24 cellular contexts compared by ENCODE assay signal in the genomic region with DNA sequence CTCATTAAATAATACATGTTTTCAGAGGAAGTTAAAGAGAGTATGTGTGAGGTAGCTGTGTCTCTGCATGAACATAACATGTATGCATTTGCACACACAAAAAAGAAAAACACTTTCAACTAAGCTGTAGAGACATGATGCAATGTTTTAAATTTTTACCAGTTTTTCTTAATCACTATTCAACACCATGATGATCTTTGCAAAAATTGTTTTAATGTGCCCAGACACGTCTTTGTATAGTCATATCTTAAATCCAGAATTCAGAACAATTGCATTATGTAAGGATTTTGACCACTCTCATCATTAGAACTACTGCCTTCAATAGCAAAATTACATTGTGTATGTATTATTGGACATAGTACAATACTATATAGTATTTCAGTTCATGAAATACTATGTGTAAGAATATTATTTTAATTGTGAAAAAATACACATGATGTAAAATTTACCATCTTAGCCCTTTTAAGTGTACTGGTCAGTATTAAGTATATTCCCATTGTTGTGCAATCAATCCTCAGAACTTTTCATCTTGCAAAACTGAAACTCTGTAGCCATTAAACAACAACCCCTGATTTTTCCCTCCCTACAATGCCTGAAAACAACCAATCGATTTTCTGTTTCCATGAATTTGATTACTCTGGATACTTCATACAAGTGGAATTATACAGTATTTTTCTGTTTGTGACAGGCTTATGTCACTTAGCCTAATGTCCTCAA.
"Had no signal": no experiment of that assay in that cellular context is flagged by ENCODE, and none has a peak within 500 bp of the region (broad histone marks: within the 10 kb centered on the region; RNA-seq: fewer than 3 reads in every experiment).

No MANE protein-coding gene starts in this region.

- H3K36me3 ChIP-seq: left lung, lower lobe of right lung, ovary, right atrium auricular region, spleen, suprapubic skin, thoracic aorta, tibial artery, upper lobe of right lung had no signal

- H3K9me3 Mint-ChIP-seq: natural killer cell treated with Interleukin-12 subunit alpha and Interleukin-12 subunit beta and Interleukin-15 and Interleukin-18, amount 100 ng/mL, for 72 hours; stimulated activated effector memory CD8-positive, alpha-beta T cell treated with anti-CD3 and anti-CD28 coated beads, Interleukin-12 subunit alpha, Interleukin-12 subunit beta, amount 100 ng/mL, for 72 hours had no signal

- ATAC-seq: left colon; left lung; lower lobe of right lung; mucosa of descending colon; naive thymus-derived CD4-positive, alpha-beta T cell; natural killer cell treated with Interleukin-12 subunit alpha and Interleukin-12 subunit beta and Interleukin-15 and Interleukin-18, amount 100 ng/mL, for 72 hours; sciatic nerve; stimulated activated effector memory CD8-positive, alpha-beta T cell treated with anti-CD3 and anti-CD28 coated beads, Interleukin-12 subunit alpha, Interleukin-12 subunit beta, amount 100 ng/mL, for 72 hours; upper lobe of right lung had no signal

- H3K27ac ChIP-seq: left lung, lower lobe of right lung, ovary, right atrium auricular region, skin epidermis, spleen, suprapubic skin, thoracic aorta, tibial artery, upper lobe of right lung had no signal

- H3K4me1 ChIP-seq: left lung, lower lobe of right lung, right atrium auricular region, spleen, suprapubic skin, tibial artery, upper lobe of right lung had no signal

- H3K4me1 Mint-ChIP-seq: stimulated activated effector memory CD8-positive, alpha-beta T cell treated with anti-CD3 and anti-CD28 coated beads, Interleukin-12 subunit alpha, Interleukin-12 subunit beta, amount 100 ng/mL, for 72 hours had no signal

- H3K27me3 Mint-ChIP-seq: naive thymus-derived CD4-positive, alpha-beta T cell; natural killer cell treated with Interleukin-12 subunit alpha and Interleukin-12 subunit beta and Interleukin-15 and Interleukin-18, amount 100 ng/mL, for 72 hours; progenitor cell of endocrine pancreas; stimulated activated naive CD8-positive, alpha-beta T cell treated with anti-CD3 and anti-CD28 coated beads, Interleukin-15, Interleukin-2, amounts not matched to agents 100 ng/mL and 50 ng/mL, for 24 hours had no signal

- H3K9me3 ChIP-seq: lower lobe of right lung, mucosa of descending colon, ovary, suprapubic skin, thoracic aorta, tibial artery, upper lobe of right lung had no signal

- H3K36me3 Mint-ChIP-seq: naive thymus-derived CD4-positive, alpha-beta T cell; natural killer cell treated with Interleukin-12 subunit alpha and Interleukin-12 subunit beta and Interleukin-15 and Interleukin-18, amount 100 ng/mL, for 72 hours; stimulated activated effector memory CD8-positive, alpha-beta T cell treated with anti-CD3 and anti-CD28 coated beads, Interleukin-12 subunit alpha, Interleukin-12 subunit beta, amount 100 ng/mL, for 72 hours had no signal

- FAIRE-seq: urothelium cell line had no signal

- H3K27ac Mint-ChIP-seq: naive thymus-derived CD4-positive, alpha-beta T cell; natural killer cell treated with Interleukin-12 subunit alpha and Interleukin-12 subunit beta and Interleukin-15 and Interleukin-18, amount 100 ng/mL, for 72 hours; progenitor cell of endocrine pancreas; stimulated activated effector memory CD8-positive, alpha-beta T cell treated with anti-CD3 and anti-CD28 coated beads, Interleukin-12 subunit alpha, Interleukin-12 subunit beta, amount 100 ng/mL, for 72 hours; stimulated activated naive CD8-positive, alpha-beta T cell treated with anti-CD3 and anti-CD28 coated beads, Interleukin-15, Interleukin-2, amounts not matched to agents 100 ng/mL and 50 ng/mL, for 24 hours had no signal

- H3K27me3 ChIP-seq: left lung, ovary, right atrium auricular region, spleen, suprapubic skin, tibial artery, upper lobe of right lung had no signal

- DNase-seq: hippocampal formation; kidney glomerular epithelial cell; left colon; left lung; lower lobe of right lung; midbrain; mucosa of descending colon; naive thymus-derived CD4-positive, alpha-beta T cell; ovary; spleen; stimulated activated CD4-positive, alpha-beta T cell treated with anti-CD3 and anti-CD28 coated beads, Interleukin-4, amount 100 ng/mL, for 24 hours; stimulated activated naive CD4-positive, alpha-beta T cell; tibial artery; upper lobe of right lung had no signal

- H3K4me3 ChIP-seq: left lung, lower lobe of right lung, mucosa of descending colon, ovary, right atrium auricular region, skin epidermis, spleen, suprapubic skin, thoracic aorta, tibial artery, upper lobe of right lung had no signal

- H3K4me3 Mint-ChIP-seq: naive thymus-derived CD4-positive, alpha-beta T cell; natural killer cell treated with Interleukin-12 subunit alpha and Interleukin-12 subunit beta and Interleukin-15 and Interleukin-18, amount 100 ng/mL, for 72 hours; stimulated activated effector memory CD8-positive, alpha-beta T cell treated with anti-CD3 and anti-CD28 coated beads, Interleukin-12 subunit alpha, Interleukin-12 subunit beta, amount 100 ng/mL, for 72 hours; stimulated activated naive CD8-positive, alpha-beta T cell treated with anti-CD3 and anti-CD28 coated beads, Interleukin-15, Interleukin-2, amounts not matched to agents 100 ng/mL and 50 ng/mL, for 24 hours had no signal
